ENCODE assay signal across 16 cellular contexts in genomic region chr11:19460718-19461405, GRCh38.
DNase-seq lines count a peak whose midpoint lies in the region; ATAC-seq and TF ChIP-seq lines count a peak whose summit lies in the region.
"Had no signal": no experiment of that assay in that cellular context is flagged by ENCODE, and none has a peak within 500 bp of the region (broad histone marks: within the 10 kb centered on the region; RNA-seq: fewer than 3 reads in every experiment).

No MANE protein-coding gene starts in this region.

- TF ChIP-seq CTCF in fibroblast of villous mesenchyme (IDR thresholded peaks at IDR 0.05; ENCODE audit: insufficient read depth, low read depth, low read length) (no peak), omental fat pad (IDR thresholded peaks at IDR 0.05) (no peak)

- DNase-seq in GM03348 (ENCODE audit: low spot score) (peak; percentile 24), NCI-H446 treated with DMSO at 0.1 percent for 48 hours (lab: John Stamatoyannopoulos, UW) (peak; percentile 85), fibroblast of villous mesenchyme (ENCODE audit: low read depth) (peak; percentile 8), omental fat pad (ENCODE audit: low spot score) (peak; percentile 57), T1000 (lab: John Stamatoyannopoulos, UW) (no peak)
- DNase-seq in stimulated activated CD4-positive, alpha-beta T cell treated with anti-CD3 and anti-CD28 coated beads, Interleukin-2, amount 100 ng/mL, for 48 hours = no peak
- no peak for DNase-seq in stimulated activated naive CD4-positive, alpha-beta T cell treated with Interleukin-2 at 50 U/mL for 16 hours (lab: John Stamatoyannopoulos, UW)
- DNase-seq in stimulated activated effector memory CD8-positive, alpha-beta T cell treated with anti-CD3 and anti-CD28 coated beads, Interleukin-12 subunit alpha, Interleukin-12 subunit beta, amount 100 ng/mL, for 72 hours (ENCODE audit: low spot score in 2 of 2) = no peak
- DNase-seq: activated CD4-positive, alpha-beta T cell treated with anti-CD3 and anti-CD28 coated beads for 36 hours; activated T-cell treated with anti-CD3 and anti-CD28 coated beads, Interleukin-2, amount 50 U/mL, for 1 hour; HFFc6; uterus had no signal

- no peaks in the 10 kb centered on the region for H3K36me3 Mint-ChIP-seq in stimulated activated effector memory CD8-positive, alpha-beta T cell treated with anti-CD3 and anti-CD28 coated beads, Interleukin-12 subunit alpha, Interleukin-12 subunit beta, amount 100 ng/mL, for 72 hours

- H3K4me3 Mint-ChIP-seq in stimulated activated effector memory CD8-positive, alpha-beta T cell treated with anti-CD3 and anti-CD28 coated beads, Interleukin-12 subunit alpha, Interleukin-12 subunit beta, amount 100 ng/mL, for 72 hours = no peak overlapping the region
- H3K4me3 Mint-ChIP-seq: activated CD4-positive, alpha-beta T cell treated with anti-CD3 and anti-CD28 coated beads for 36 hours; HFFc6; T-helper 1 cell treated with Interleukin-12 subunit alpha and Interleukin-12 subunit beta and Interleukin-4 antibody, amounts not matched to agents 30 μg/mL and 1 μg/mL, for 36 hours had no signal

- no peaks in the 10 kb centered on the region for H3K4me1 Mint-ChIP-seq in stimulated activated effector memory CD8-positive, alpha-beta T cell treated with anti-CD3 and anti-CD28 coated beads, Interleukin-12 subunit alpha, Interleukin-12 subunit beta, amount 100 ng/mL, for 72 hours
- H3K4me1 Mint-ChIP-seq: activated CD4-positive, alpha-beta T cell treated with anti-CD3 and anti-CD28 coated beads for 36 hours had no signal

- H3K27ac Mint-ChIP-seq in stimulated activated effector memory CD8-positive, alpha-beta T cell treated with anti-CD3 and anti-CD28 coated beads, Interleukin-12 subunit alpha, Interleukin-12 subunit beta, amount 100 ng/mL, for 72 hours = no peak overlapping the region
- H3K27ac Mint-ChIP-seq: activated CD4-positive, alpha-beta T cell treated with anti-CD3 and anti-CD28 coated beads for 36 hours; HFFc6; T-helper 1 cell treated with Interleukin-12 subunit alpha and Interleukin-12 subunit beta and Interleukin-4 antibody, amounts not matched to agents 30 μg/mL and 1 μg/mL, for 36 hours had no signal

- H3K4me3 ChIP-seq in fibroblast of villous mesenchyme (ENCODE audit: low read depth, low read length) = no peak overlapping the region
- H3K4me3 ChIP-seq: esophagus muscularis mucosa, ovary, uterus had no signal

- H3K9me3 Mint-ChIP-seq in stimulated activated effector memory CD8-positive, alpha-beta T cell treated with anti-CD3 and anti-CD28 coated beads, Interleukin-12 subunit alpha, Interleukin-12 subunit beta, amount 100 ng/mL, for 72 hours = no peaks in the 10 kb centered on the region
- H3K9me3 Mint-ChIP-seq: HFFc6; T-helper 1 cell treated with Interleukin-12 subunit alpha and Interleukin-12 subunit beta and Interleukin-4 antibody, amounts not matched to agents 30 μg/mL and 1 μg/mL, for 36 hours had no signal

- peak; percentile 84 for ATAC-seq in omental fat pad (ENCODE audit: low FRiP score)
- ATAC-seq in stimulated activated effector memory CD8-positive, alpha-beta T cell treated with anti-CD3 and anti-CD28 coated beads, Interleukin-12 subunit alpha, Interleukin-12 subunit beta, amount 100 ng/mL, for 72 hours = no peak
- ATAC-seq: activated CD4-positive, alpha-beta T cell treated with anti-CD3 and anti-CD28 coated beads for 36 hours; Panc1 had no signal

Comparison
In these comparisons a context has a peak if more than half of its experiments do, and no peak if none do; other contexts are left out.
1. DNase-seq: peak in GM03348 (single experiment), NCI-H446 treated with DMSO at 0.1 percent for 48 hours (single experiment), fibroblast of villous mesenchyme (single experiment) and omental fat pad (single experiment); none in stimulated activated CD4-positive, alpha-beta T cell treated with anti-CD3 and anti-CD28 coated beads, Interleukin-2, amount 100 ng/mL, for 48 hours (0 of 2), stimulated activated naive CD4-positive, alpha-beta T cell treated with Interleukin-2 at 50 U/mL for 16 hours (single experiment), stimulated activated effector memory CD8-positive, alpha-beta T cell treated with anti-CD3 and anti-CD28 coated beads, Interleukin-12 subunit alpha, Interleukin-12 subunit beta, amount 100 ng/mL, for 72 hours (0 of 2) and T1000 (single experiment).